1 cellular context compared by ENCODE assay signal in the genomic region with DNA sequence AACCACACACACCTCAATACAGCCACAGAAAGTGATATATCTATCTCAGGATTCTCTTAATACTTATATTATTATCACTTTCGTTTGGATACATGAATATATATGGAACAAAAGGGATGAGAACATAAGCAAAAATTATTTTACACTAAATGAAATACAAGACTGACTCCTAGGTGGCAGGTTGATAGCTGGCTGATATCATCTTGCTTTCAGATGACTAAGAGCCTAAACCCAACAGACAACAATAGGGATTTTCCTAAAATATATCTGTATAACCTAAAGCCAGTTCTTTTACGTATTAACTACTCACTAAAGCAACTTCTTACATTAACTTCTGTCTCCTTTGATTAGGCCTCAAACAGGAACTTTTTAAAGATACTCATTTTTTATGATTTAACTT.
TF ChIP-seq lines count a peak whose summit lies in the region.

No MANE protein-coding gene starts in this region.

TF ChIP-seq in GM12878, 131 proteins besides CTCF, POLR2A, EP300 and RAD21:
- TF ChIP-seq NFIC (IDR thresholded peaks at IDR 0.05; ENCODE audit: low read depth, low read length) (peak; percentile 34; the same call in 1 of the 2 replicates), RUNX3 (IDR thresholded peaks at IDR 0.05; ENCODE audit: low read length) (peak; percentile 69), JUNB (IDR thresholded peaks at IDR 0.05) (0 out of 2 replicates have a peak, but pooled peaks have one; percentile 29), ETV6 (conservative IDR thresholded peaks at IDR 0.05 in 1 of 2, IDR thresholded peaks at IDR 0.05 in 1 of 2; ENCODE audit: borderline replicate concordance in 1 of 2, low read depth in 1 of 2) (no peak)
